Comparison of ENCODE assay signal across 16 cellular contexts in genomic region chr1:113515498-113515897, GRCh38.
DNase-seq lines count a peak whose midpoint lies in the region; ATAC-seq and TF ChIP-seq lines count a peak whose summit lies in the region.
"Had no signal": no experiment of that assay in that cellular context is flagged by ENCODE, and none has a peak within 500 bp of the region (broad histone marks: within the 10 kb centered on the region; RNA-seq: fewer than 3 reads in every experiment).

No MANE protein-coding gene starts in this region.

- peaks cover 2% of the 10 kb centered on the region for H3K79me2 ChIP-seq in mammary epithelial cell (ENCODE audit: insufficient read depth, low read length)

- no peaks in the 10 kb centered on the region for H3K27me3 ChIP-seq in mammary epithelial cell (ENCODE audit: insufficient read depth, low read length)
- H3K27me3 ChIP-seq: BLaER1 had no signal

- no peak overlapping the region for H3K27ac ChIP-seq in mammary epithelial cell (ENCODE audit: insufficient read depth, low read depth, low read length)
- H3K27ac ChIP-seq: BLaER1 had no signal

- peak; percentile 47 for DNase-seq in mammary epithelial cell
- no peak for DNase-seq in MCF 10A (ENCODE audit: unreplicated experiment)
- peak; percentile 25 for DNase-seq in astrocyte of the hippocampus (ENCODE audit: low read depth, low spot score)
- DNase-seq in iris pigment epithelial cell (ENCODE audit: low read depth), result peak; percentile 58
- DNase-seq in type B pancreatic cell (ENCODE audit: extremely low spot score, unreplicated experiment), result no peak
- no peak for DNase-seq in chondrocyte (ENCODE audit: low spot score)
- no peak for DNase-seq in activated CD4-positive, alpha-beta T cell treated with anti-CD3 and anti-CD28 coated beads, Interleukin-2, amount 50 U/mL, for 4 hours
- DNase-seq: CD8-positive, alpha-beta memory T cell; DMS79 treated with DMSO at 0.1 percent for 48 hours; NCI-H187; NCI-H69; RPMI8226 had no signal

- H3K4me1 ChIP-seq in mammary epithelial cell (ENCODE audit: insufficient read depth, low read length), result peaks cover 8% of the 10 kb centered on the region
- H3K4me1 ChIP-seq: BLaER1 had no signal

- CTCF ChIA-PET in mammary epithelial cell (lab: Charles Lee; ENCODE audit: low non-redundant PET) (no interaction called here), MCF 10A (lab: Yijun Ruan, JAX) (interaction anchor here (0.5 to 0.6 kb wide), 2 partner anchors 41 to 46 kb away, joined by 3 to 4 read pairs; no protein-coding TSS in a partner anchor)

- POLR2A ChIA-PET in MCF 10A (lab: Yijun Ruan, JAX), result interaction anchor here (1.3 kb wide), 1 partner anchor 9 kb away, joined by 3 read pairs; no protein-coding TSS in a partner anchor

- H3K4me3 ChIP-seq in mammary epithelial cell (replicated peaks in 1 of 3; ENCODE audit: insufficient read depth in 1 of 3, low read depth in 2 of 3, low read length in 3 of 3), result no peak overlapping the region
- H3K4me3 ChIP-seq: BLaER1, GM12878, GM23338 had no signal

- TF ChIP-seq CTCF in mammary epithelial cell (conservative IDR thresholded peaks at IDR 0.05 in 1 of 2, IDR thresholded peaks at IDR 0.05 in 1 of 2; ENCODE audit: extremely low read depth in 1 of 2, insufficient read depth in 1 of 2, low read depth in 1 of 2, low read length in 2 of 2), result no peak
- no peak for TF ChIP-seq CTCF in MCF 10A (IDR thresholded peaks at IDR 0.05; ENCODE audit: unreplicated experiment)
- no peak for TF ChIP-seq CTCF in type B pancreatic cell (conservative IDR thresholded peaks at IDR 0.05)
- no peak for TF ChIP-seq CTCF in chondrocyte (IDR thresholded peaks at IDR 0.05)

- intact Hi-C loops in mammary epithelial cell (cut with micrococcal nuclease), result no loop called here
- intact Hi-C loops in MCF 10A (cut with micrococcal nuclease), result no loop called here

- H3K9me3 Mint-ChIP-seq in MCF 10A (ENCODE audit: unreplicated experiment) (peaks cover 6% of the 10 kb centered on the region), type B pancreatic cell (peaks cover 12% of the 10 kb centered on the region), chondrocyte (ENCODE audit: low read depth) (peaks cover 15% of the 10 kb centered on the region)

- H3K27me3 Mint-ChIP-seq in MCF 10A (ENCODE audit: insufficient read depth, unreplicated experiment) (no peaks in the 10 kb centered on the region), type B pancreatic cell (no peaks in the 10 kb centered on the region), chondrocyte (ENCODE audit: low read depth) (no peaks in the 10 kb centered on the region)
- H3K27me3 Mint-ChIP-seq: CD8-positive, alpha-beta memory T cell had no signal

- no peak for ATAC-seq in HG03521 (IDR thresholded peaks at IDR 0.05; ENCODE audit: unreplicated experiment)
- ATAC-seq: GM12878, GM23338 had no signal

- peaks cover 8% of the 10 kb centered on the region for H3K36me3 Mint-ChIP-seq in MCF 10A (ENCODE audit: insufficient read depth, unreplicated experiment)
- no peaks in the 10 kb centered on the region for H3K36me3 Mint-ChIP-seq in type B pancreatic cell
- H3K36me3 Mint-ChIP-seq in chondrocyte (ENCODE audit: low read depth), result peaks cover 3% of the 10 kb centered on the region

- H3K27ac Mint-ChIP-seq in MCF 10A (ENCODE audit: low read depth, unreplicated experiment) (no peak overlapping the region), type B pancreatic cell (peak overlapping the region; percentile 93), chondrocyte (ENCODE audit: unreplicated experiment) (no peak overlapping the region)
- H3K27ac Mint-ChIP-seq: CD8-positive, alpha-beta memory T cell; GM23338 had no signal

- no peak overlapping the region for H3K9ac ChIP-seq in mammary epithelial cell (ENCODE audit: insufficient read depth, low read length)
- H3K9ac ChIP-seq: BLaER1 had no signal

- H2AFZ ChIP-seq in mammary epithelial cell (ENCODE audit: low read depth, low read length), result no peak overlapping the region
- H2AFZ ChIP-seq: GM23338 had no signal

- dilution Hi-C loops in mammary epithelial cell (cut with HindIII; ENCODE audit: low sequenced_read_pairs), result no loop called here

- H3K36me3 ChIP-seq in mammary epithelial cell (ENCODE audit: insufficient read depth, low read length), result no peaks in the 10 kb centered on the region
- H3K36me3 ChIP-seq: BLaER1 had no signal

- no peaks in the 10 kb centered on the region for H3K4me1 Mint-ChIP-seq in MCF 10A (ENCODE audit: insufficient read depth, unreplicated experiment)
- no peaks in the 10 kb centered on the region for H3K4me1 Mint-ChIP-seq in type B pancreatic cell (ENCODE audit: unreplicated experiment)
- peaks cover 23% of the 10 kb centered on the region for H3K4me1 Mint-ChIP-seq in chondrocyte (ENCODE audit: low read depth)
- H3K4me1 Mint-ChIP-seq: GM23338 had no signal

- H3K9me3 ChIP-seq in mammary epithelial cell (replicated peaks; ENCODE audit: insufficient read depth, low read length), result peaks cover 5% of the 10 kb centered on the region

- no peak overlapping the region for H3K4me3 Mint-ChIP-seq in MCF 10A (ENCODE audit: unreplicated experiment)
- H3K4me3 Mint-ChIP-seq in type B pancreatic cell, result no peak overlapping the region
- H3K4me3 Mint-ChIP-seq in chondrocyte (ENCODE audit: unreplicated experiment), result no peak overlapping the region
- H3K4me3 Mint-ChIP-seq: CD8-positive, alpha-beta memory T cell; GM23338 had no signal

- no peaks in the 10 kb centered on the region for H4K20me1 ChIP-seq in mammary epithelial cell (ENCODE audit: insufficient read depth, low read length)
- H4K20me1 ChIP-seq: BLaER1 had no signal

- 100% methylated on average over 1 of the region's 1 CpG for WGBS in mammary epithelial cell (ENCODE audit: low coverage, missing lambda C conversion rate)

- in situ Hi-C loops in mammary epithelial cell (cut with MboI; ENCODE audit: low sequenced_read_pairs in 2 of 2), result no loop called here

- no TSS peak for BruUV-seq in mammary epithelial cell (replicated peaks; lab: Mats Ljungman, UMichigan)
- no TSS peak for BruUV-seq in MCF 10A (replicated peaks; lab: Mats Ljungman, UMichigan)

- H3K4me2 ChIP-seq in mammary epithelial cell (ENCODE audit: insufficient read depth, low read depth, low read length), result no peak overlapping the region
- H3K4me2 ChIP-seq: BLaER1, GM23338 had no signal

Comparison
In these comparisons a context has a peak if more than half of its experiments do, and no peak if none do; other contexts are left out.
1. DNase-seq: peak in mammary epithelial cell (single experiment), astrocyte of the hippocampus (single experiment) and iris pigment epithelial cell (single experiment); none in MCF 10A (single experiment), type B pancreatic cell (single experiment), chondrocyte (single experiment) and activated CD4-positive, alpha-beta T cell treated with anti-CD3 and anti-CD28 coated beads, Interleukin-2, amount 50 U/mL, for 4 hours (0 of 2).